14 cellular contexts compared by ENCODE assay signal in the genomic region with DNA sequence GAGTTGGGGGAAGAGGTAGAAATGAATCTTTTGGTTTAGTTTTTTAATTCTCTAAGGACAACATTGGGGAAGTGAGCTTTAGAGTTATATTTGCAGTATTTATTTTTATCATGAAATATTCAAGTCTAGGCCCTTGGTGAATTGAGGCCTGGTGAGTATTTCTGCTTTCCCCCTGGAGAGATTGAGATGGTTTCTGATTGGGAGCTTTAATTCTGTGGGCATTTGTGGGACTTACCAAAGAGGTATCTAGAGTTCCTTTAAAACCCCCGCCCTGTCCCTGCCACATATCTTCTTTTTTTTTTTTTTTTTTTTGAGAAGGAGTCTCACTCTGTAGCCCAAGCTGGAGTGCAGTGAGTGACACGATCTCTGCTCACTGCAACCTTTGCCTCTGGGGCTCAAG. TPM values are rescaled to one million over a fixed set of nuclear protein-coding genes. Genes with fewer than 3 reads are reported as not detected.
DNase-seq lines count a peak whose midpoint lies in the region; ATAC-seq and TF ChIP-seq lines count a peak whose summit lies in the region.
"Had no signal": no experiment of that assay in that cellular context is flagged by ENCODE, and none has a peak within 500 bp of the region (broad histone marks: within the 10 kb centered on the region; RNA-seq: fewer than 3 reads in every experiment).

No MANE protein-coding gene starts in this region.

- peak overlapping the region in 3 of 4 donors; percentile 17 to 69 (median 46) for H3K27ac ChIP-seq in Peyer's patch
- H3K27ac ChIP-seq: KMS-11 had no signal

- H3K4me1 Mint-ChIP-seq in activated CD4-positive, alpha-beta T cell treated with anti-CD3 and anti-CD28 coated beads for 36 hours: peaks cover 26% of the 10 kb centered on the region
- peaks cover 64 to 93% of the 10 kb centered on the region in 2 donors for H3K4me1 Mint-ChIP-seq in stimulated activated naive B cell treated with anti-CD40 and anti-IgM and Interleukin-4, amounts not matched to agents 10 μg/mL and 1 μg/mL and 100 μg/mL, for 72 hours
- H3K4me1 Mint-ChIP-seq: endodermal cell had no signal

- CTCF ChIA-PET in activated CD4-positive, alpha-beta T cell treated with anti-CD3 and anti-CD28 coated beads for 36 hours (lab: Charles Lee): interaction anchor here (0.9 to 1.9 kb wide), 4 partner anchors 10 to 49 kb away, joined by 3 to 7 read pairs (median 3); partner anchors contain the start of genes ACO2 and PHF5A

- H3K27me3 ChIP-seq in Peyer's patch: no peaks in the 10 kb centered on the region

- no peaks in the 10 kb centered on the region for H3K27me3 Mint-ChIP-seq in activated CD4-positive, alpha-beta T cell treated with anti-CD3 and anti-CD28 coated beads for 36 hours
- no peaks in the 10 kb centered on the region for H3K27me3 Mint-ChIP-seq in stimulated activated naive B cell treated with anti-CD40 and anti-IgM and Interleukin-4, amounts not matched to agents 10 μg/mL and 1 μg/mL and 100 μg/mL, for 72 hours

- no peak for TF ChIP-seq CTCF in Peyer's patch (IDR thresholded peaks at IDR 0.05)

- H3K9me3 ChIP-seq in Peyer's patch: no peaks in the 10 kb centered on the region

- no peak for DNase-seq in activated CD4-positive, alpha-beta T cell treated with anti-CD3 and anti-CD28 coated beads for 36 hours
- DNase-seq in activated CD4-positive, alpha-beta T cell treated with anti-CD3 and anti-CD28 coated beads for 48 hours: no peak
- DNase-seq in Peyer's patch (no peak), germinal center (ENCODE audit: low spot score) (peak; percentile 81), kidney tubule cell (ENCODE audit: low spot score) (no peak)
- DNase-seq in stimulated activated naive B cell treated with anti-CD40 and anti-IgM and Interleukin-4, amounts not matched to agents 10 μg/mL and 1 μg/mL and 100 μg/mL, for 72 hours: no peak
- DNase-seq: activated effector memory CD4-positive, alpha-beta T cell treated with anti-CD3 and anti-CD28 coated beads, Interleukin-2, amount 50 U/mL, for 16 hours; endodermal cell; GDM1; NCI-H1436; stimulated activated CD4-positive, alpha-beta T cell treated with anti-CD3 and anti-CD28 coated beads, Interleukin-4, amount 100 ng/mL, for 1 hour had no signal

- H3K4me1 ChIP-seq in Peyer's patch: peaks cover 0 to 64% (median 9%) of the 10 kb centered on the region in 4 donors

- no peaks in the 10 kb centered on the region for H3K9me3 Mint-ChIP-seq in activated CD4-positive, alpha-beta T cell treated with anti-CD3 and anti-CD28 coated beads for 36 hours (ENCODE audit: low read depth)
- H3K9me3 Mint-ChIP-seq in stimulated activated naive B cell treated with anti-CD40 and anti-IgM and Interleukin-4, amounts not matched to agents 10 μg/mL and 1 μg/mL and 100 μg/mL, for 72 hours: no peaks in the 10 kb centered on the region
- H3K9me3 Mint-ChIP-seq: endodermal cell had no signal

- peaks cover 0 to 6% (median 0%) of the 10 kb centered on the region in 3 donors for H3K36me3 ChIP-seq in Peyer's patch

- intact Hi-C loops in activated CD4-positive, alpha-beta T cell treated with anti-CD3 and anti-CD28 coated beads for 36 hours (cut with DNase I, micrococcal nuclease): no loop called here

- H3K4me3 ChIP-seq in Peyer's patch: no peak overlapping the region

- TF ChIP-seq POLR2A in Peyer's patch (IDR thresholded peaks at IDR 0.05): no peak

- no peak overlapping the region for H3K27ac Mint-ChIP-seq in activated CD4-positive, alpha-beta T cell treated with anti-CD3 and anti-CD28 coated beads for 36 hours
- peak overlapping the region; percentile 98 for H3K27ac Mint-ChIP-seq in stimulated activated naive B cell treated with anti-CD40 and anti-IgM and Interleukin-4, amounts not matched to agents 10 μg/mL and 1 μg/mL and 100 μg/mL, for 72 hours

- ATAC-seq in activated CD4-positive, alpha-beta T cell treated with anti-CD3 and anti-CD28 coated beads for 36 hours: peak; percentile 8
- ATAC-seq in stimulated activated naive B cell treated with anti-CD40 and anti-IgM and Interleukin-4, amounts not matched to agents 10 μg/mL and 1 μg/mL and 100 μg/mL, for 72 hours (replicated peaks): peak; percentile 61 to 64
- no peak for ATAC-seq in HG03039 (IDR thresholded peaks at IDR 0.05; ENCODE audit: unreplicated experiment)
- ATAC-seq in GM21786 (IDR thresholded peaks at IDR 0.05; ENCODE audit: unreplicated experiment): no peak

- no peak overlapping the region for H3K4me3 Mint-ChIP-seq in activated CD4-positive, alpha-beta T cell treated with anti-CD3 and anti-CD28 coated beads for 36 hours
- peak overlapping the region; percentile 60 to 71 for H3K4me3 Mint-ChIP-seq in stimulated activated naive B cell treated with anti-CD40 and anti-IgM and Interleukin-4, amounts not matched to agents 10 μg/mL and 1 μg/mL and 100 μg/mL, for 72 hours
- H3K4me3 Mint-ChIP-seq: endodermal cell had no signal

- POLR2A ChIA-PET in activated CD4-positive, alpha-beta T cell treated with anti-CD3 and anti-CD28 coated beads for 36 hours (lab: Charles Lee): interaction anchor here (0.8 to 0.9 kb wide), 2 partner anchors 10 to 261 kb away, joined by 5 read pairs; no protein-coding TSS in a partner anchor

- peaks cover 3% of the 10 kb centered on the region for H3K36me3 Mint-ChIP-seq in activated CD4-positive, alpha-beta T cell treated with anti-CD3 and anti-CD28 coated beads for 36 hours (ENCODE audit: low read depth)
- H3K36me3 Mint-ChIP-seq in stimulated activated naive B cell treated with anti-CD40 and anti-IgM and Interleukin-4, amounts not matched to agents 10 μg/mL and 1 μg/mL and 100 μg/mL, for 72 hours: peaks cover 26 to 47% of the 10 kb centered on the region in 2 donors

RNA-seq across cellular contexts. Expression of gene ACO2, which starts 9.6 kb away (rescaled TPM):
- 100 to 1,000 TPM in 1 of 2 experiments, 10 to 100 TPM in 1; 95.4 to 106 TPM for total RNA-seq in activated CD4-positive, alpha-beta T cell treated with anti-CD3 and anti-CD28 coated beads for 36 hours
- 100 to 1,000 TPM; 115 to 394 (median 356) TPM for total RNA-seq in Peyer's patch

RNA-seq across cellular contexts. Expression of gene PHF5A, which starts 10.0 kb away (rescaled TPM):
- 10 to 100 TPM; 54.5 to 61.1 TPM for total RNA-seq in activated CD4-positive, alpha-beta T cell treated with anti-CD3 and anti-CD28 coated beads for 36 hours
- total RNA-seq in Peyer's patch: 10 to 100 TPM; 20.6 to 31.3 (median 23.0) TPM

RNA-seq across cellular contexts. Expression of gene TOB2, which starts 31.9 kb away (rescaled TPM):
- total RNA-seq in activated CD4-positive, alpha-beta T cell treated with anti-CD3 and anti-CD28 coated beads for 36 hours: 10 to 100 TPM; 26.5 to 32.3 TPM
- total RNA-seq in Peyer's patch: 10 to 100 TPM; 18.2 to 78.6 (median 74.4) TPM

Comparison
In these comparisons a context has a peak if more than half of its experiments do, and no peak if none do; other contexts are left out.
1. ATAC-seq: peak in activated CD4-positive, alpha-beta T cell treated with anti-CD3 and anti-CD28 coated beads for 36 hours (single experiment) and stimulated activated naive B cell treated with anti-CD40 and anti-IgM and Interleukin-4, amounts not matched to agents 10 μg/mL and 1 μg/mL and 100 μg/mL, for 72 hours (2 of 2); none in HG03039 (single experiment) and GM21786 (single experiment).